10 cellular contexts compared by ENCODE assay signal in genomic region chr5:154868702-154869101, GRCh38. TPM values are rescaled to one million over a fixed set of nuclear protein-coding genes. Genes with fewer than 3 reads are reported as not detected.
DNase-seq lines count a peak whose midpoint lies in the region; ATAC-seq and TF ChIP-seq lines count a peak whose summit lies in the region.
"Had no signal": no experiment of that assay in that cellular context is flagged by ENCODE, and none has a peak within 500 bp of the region (broad histone marks: within the 10 kb centered on the region; RNA-seq: fewer than 3 reads in every experiment).

No MANE protein-coding gene starts in this region.

- no peaks in the 10 kb centered on the region for H3K9me3 Mint-ChIP-seq in WTC11

- no peak overlapping the region for H3K4me3 Mint-ChIP-seq in WTC11

- ATAC-seq in WTC11 (peak; percentile 88), GM18858 (IDR thresholded peaks at IDR 0.05; ENCODE audit: unreplicated experiment) (no peak), GM21825 (IDR thresholded peaks at IDR 0.05; ENCODE audit: unreplicated experiment) (no peak), GM21367 (IDR thresholded peaks at IDR 0.05; ENCODE audit: unreplicated experiment) (no peak), HG02642 (IDR thresholded peaks at IDR 0.05; ENCODE audit: poor library complexity, unreplicated experiment) (no peak)

- DNase-seq in 8988T: peak; percentile 40
- no peak for DNase-seq in GM13977 (ENCODE audit: low spot score)
- DNase-seq in WTC11 (ENCODE audit: low spot score): peak; percentile 42
- peak; percentile 74 for DNase-seq in iPS-NIHi7 (ENCODE audit: extremely low spot score)
- DNase-seq: GDM1 had no signal

- CTCF ChIA-PET in WTC11 (lab: Charles Lee): interaction anchor here (0.6 to 2.0 kb wide), 10 partner anchors 10 to 229 kb away, joined by 3 to 11 read pairs (median 4); partner anchors contain the start of genes CNOT8 and FAXDC2

- H3K36me3 Mint-ChIP-seq in WTC11: peaks cover 62% of the 10 kb centered on the region

- no peaks in the 10 kb centered on the region for H3K27me3 Mint-ChIP-seq in WTC11 (ENCODE audit: low read depth)

- peak overlapping the region; percentile 93 for H3K27ac Mint-ChIP-seq in WTC11

- H3K4me1 Mint-ChIP-seq in WTC11: no peaks in the 10 kb centered on the region; the same call in 1 of the 2 replicates

- TF ChIP-seq CTCF in GM13977 (IDR thresholded peaks at IDR 0.05; ENCODE audit: extremely low read depth, insufficient read depth, missing control alignments): peak; percentile 8
- no peak for TF ChIP-seq CTCF in WTC11 (IDR thresholded peaks at IDR 0.05)

- in situ Hi-C loops in GM13977 (cut with MboI; ENCODE audit: low pct_unique_long_range_greater_than_20kb, low sequenced_read_pairs, unreplicated experiment): no loop called here

- POLR2A ChIA-PET in WTC11 (lab: Charles Lee): no interaction called here

TF ChIP-seq in WTC11, 78 proteins besides CTCF, POLR2A, EP300 and RAD21:
- TF ChIP-seq GTF2I (CRISPR knock-in tag; conservative IDR thresholded peaks at IDR 0.05) (no peak), RELA (CRISPR knock-in tag; IDR thresholded peaks at IDR 0.05; ENCODE audit: borderline replicate concordance) (no peak), USF1 (CRISPR knock-in tag; IDR thresholded peaks at IDR 0.05) (no peak), ZBTB21 (CRISPR knock-in tag; IDR thresholded peaks at IDR 0.05; ENCODE audit: borderline replicate concordance) (no peak), MXD4 (CRISPR knock-in tag; IDR thresholded peaks at IDR 0.05; ENCODE audit: borderline replicate concordance) (no peak), GRHL2 (CRISPR knock-in tag; IDR thresholded peaks at IDR 0.05; ENCODE audit: insufficient replicate concordance, severe bottlenecking) (no peak), TCF7 (CRISPR knock-in tag; IDR thresholded peaks at IDR 0.05; ENCODE audit: low read depth) (no peak), RORB (CRISPR knock-in tag; IDR thresholded peaks at IDR 0.05) (no peak), GABPB1 (CRISPR knock-in tag; IDR thresholded peaks at IDR 0.05) (no peak), SP1 (CRISPR knock-in tag; conservative IDR thresholded peaks at IDR 0.05) (no peak), PRDM15 (CRISPR knock-in tag; IDR thresholded peaks at IDR 0.05) (no peak), NFATC4 (CRISPR knock-in tag; IDR thresholded peaks at IDR 0.05) (no peak), CREM (CRISPR knock-in tag; IDR thresholded peaks at IDR 0.05) (no peak)
TF ChIP-seq in WTC11: peak in this region for 0.

RNA-seq across cellular contexts. Expression of gene CNOT8, which starts 10.3 kb away (rescaled TPM):
- total RNA-seq in WTC11 (2021): 51.7 to 58.6 TPM (median 54.4 TPM) in 3 replicates

RNA-seq across cellular contexts. Expression of gene FAXDC2, which starts 18.3 kb away (rescaled TPM):
- total RNA-seq in WTC11 (2021): 3.9 to 6.0 TPM (median 5.5 TPM) in 3 replicates
- total RNA-seq: activated CD8-positive, alpha-beta memory T cell treated with anti-CD3 and anti-CD28 coated beads for 36 hours had no signal
